ENCODE assay signal across 30 cellular contexts in genomic region chr14:95173518-95173917, GRCh38. TPM values are rescaled to one million over a fixed set of nuclear protein-coding genes. Genes with fewer than 3 reads are reported as not detected.
DNase-seq lines count a peak whose midpoint lies in the region; ATAC-seq, FAIRE-seq and TF ChIP-seq lines count a peak whose summit lies in the region.
"Had no signal": no experiment of that assay in that cellular context is flagged by ENCODE, and none has a peak within 500 bp of the region (broad histone marks: within the 10 kb centered on the region; RNA-seq: fewer than 3 reads in every experiment).

No MANE protein-coding gene starts in this region.

- peak overlapping the region in 1 of 2 donors; percentile 47 for H3K4me3 Mint-ChIP-seq in CD14-positive monocyte
- H3K4me3 Mint-ChIP-seq: activated CD4-positive, alpha-beta T cell treated with anti-CD3 and anti-CD28 coated beads for 36 hours; B cell; central memory CD8-positive, alpha-beta T cell; naive thymus-derived CD8-positive, alpha-beta T cell; T-helper 2 cell treated with Interferon-gamma antibody and Interleukin-4, amounts not matched to agents 5 μg/mL and 100 μg/mL, for 36 hours had no signal

- H3K27me3 ChIP-seq in GM12878 (replicated peaks in 1 of 2; ENCODE audit: control insufficient read depth in 2 of 2, insufficient read depth in 2 of 2, low read length in 1 of 2) (no peaks in the 10 kb centered on the region), neutrophil (no peaks in the 10 kb centered on the region)
- H3K27me3 ChIP-seq: body of pancreas, esophagus squamous epithelium, foreskin keratinocyte, heart left ventricle, suprapubic skin had no signal

- no peak overlapping the region for H2AFZ ChIP-seq in GM12878 (ENCODE audit: control insufficient read depth, low read depth, low read length)

- in situ Hi-C loops in GM12878 (cut with MboI) = no loop called here

- H3K79me2 ChIP-seq in GM12878 (ENCODE audit: control insufficient read depth, insufficient read depth, low read length) = no peaks in the 10 kb centered on the region

- peaks cover 0 to 2% (median 0%) of the 10 kb centered on the region in 7 donors for H3K9me3 Mint-ChIP-seq in CD14-positive monocyte
- H3K9me3 Mint-ChIP-seq: activated T-helper 2 cell treated with anti-CD3 and anti-CD28 coated beads, Interferon-gamma antibody, Interleukin-2, Interleukin-4, amounts not matched to agents 10 μg/mL and 5 μg/mL and 100 μg/mL, durations not matched to agents 14 hours and 24 hours and 36 hours; central memory CD8-positive, alpha-beta T cell; naive thymus-derived CD8-positive, alpha-beta T cell; T-helper 2 cell treated with Interferon-gamma antibody and Interleukin-4, amounts not matched to agents 5 μg/mL and 100 μg/mL, for 36 hours had no signal

- no peaks in the 10 kb centered on the region for H4K20me1 ChIP-seq in GM12878 (ENCODE audit: control insufficient read depth, insufficient read depth)

- RAD21 ChIA-PET in GM12878 (lab: Charles Lee; ENCODE audit: unreplicated experiment) = no interaction called here

- no peak for TF ChIP-seq EP300 in GM12878 (IDR thresholded peaks at IDR 0.05; ENCODE audit: borderline replicate concordance in 1 of 2, control insufficient read depth in 1 of 2, low read depth in 2 of 2, low read length in 2 of 2)

- TF ChIP-seq POLR2A in GM12878 (IDR thresholded peaks at IDR 0.05; ENCODE audit: low read depth, low read length) = no peak

- no peak overlapping the region for H3K4me2 ChIP-seq in GM12878 (ENCODE audit: control insufficient read depth, insufficient read depth)

- no peak for TF ChIP-seq CTCF in CD14-positive monocyte (IDR thresholded peaks at IDR 0.05)
- TF ChIP-seq CTCF in GM12878 (IDR thresholded peaks at IDR 0.05 in 2 of 3, conservative IDR thresholded peaks at IDR 0.05 in 1 of 3; ENCODE audit: control insufficient read depth in 2 of 3, extremely low read depth in 1 of 3, insufficient read depth in 1 of 3, low read depth in 3 of 3, low read length in 3 of 3) = no peak
- no peak for TF ChIP-seq CTCF in neutrophil (IDR thresholded peaks at IDR 0.05)

- no peaks in the 10 kb centered on the region for H3K9me3 ChIP-seq in GM12878 (replicated peaks; ENCODE audit: control insufficient read depth, insufficient read depth, low read length)
- no peaks in the 10 kb centered on the region for H3K9me3 ChIP-seq in neutrophil
- H3K9me3 ChIP-seq: body of pancreas, esophagus squamous epithelium, heart left ventricle, lower lobe of right lung, suprapubic skin had no signal

- FAIRE-seq in GM12878 (lab: Jason Lieb, UNC) = no peak
- FAIRE-seq: kidney had no signal

- peaks cover 2% of the 10 kb centered on the region in 2 donors for H3K36me3 Mint-ChIP-seq in CD14-positive monocyte
- H3K36me3 Mint-ChIP-seq: naive thymus-derived CD8-positive, alpha-beta T cell had no signal

- peak; percentile 40; the same call in 2 of the 3 replicates for ATAC-seq in GM12878
- ATAC-seq: activated CD4-positive, alpha-beta T cell treated with anti-CD3 and anti-CD28 coated beads for 36 hours; foreskin keratinocyte; lower lobe of right lung; naive thymus-derived CD8-positive, alpha-beta T cell; Panc1 had no signal

- H3K36me3 ChIP-seq in GM12878 (ENCODE audit: control insufficient read depth in 2 of 2, insufficient read depth in 2 of 2, low read length in 1 of 2) (no peaks in the 10 kb centered on the region), neutrophil (no peaks in the 10 kb centered on the region)
- H3K36me3 ChIP-seq: esophagus squamous epithelium, heart left ventricle, lower lobe of right lung, suprapubic skin had no signal

- H3K4me1 ChIP-seq in GM12878 (ENCODE audit: control insufficient read depth, insufficient read depth, low read length) (no peaks in the 10 kb centered on the region), neutrophil (ENCODE audit: control insufficient read depth in 1 of 2, insufficient read depth in 1 of 2, low read depth in 1 of 2, low read length in 1 of 2) (peaks cover 35 to 36% of the 10 kb centered on the region in 2 experiments)
- H3K4me1 ChIP-seq: body of pancreas, foreskin keratinocyte, lower lobe of right lung, suprapubic skin had no signal

- H3K4me1 Mint-ChIP-seq in CD14-positive monocyte = peaks cover 24% of the 10 kb centered on the region
- H3K4me1 Mint-ChIP-seq: activated CD4-positive, alpha-beta T cell treated with anti-CD3 and anti-CD28 coated beads for 36 hours; B cell; central memory CD8-positive, alpha-beta T cell had no signal

- POLR2A ChIA-PET in GM12878 (lab: Charles Lee) = interaction anchor here (0.6 kb wide), 1 partner anchor 270 kb away, joined by 4 read pairs; no protein-coding TSS in a partner anchor

- H3K27ac Mint-ChIP-seq in CD14-positive monocyte = peak overlapping the region; percentile 2 to 83 (median 43)
- H3K27ac Mint-ChIP-seq: activated CD4-positive, alpha-beta T cell treated with anti-CD3 and anti-CD28 coated beads for 36 hours; activated T-helper 2 cell treated with anti-CD3 and anti-CD28 coated beads, Interferon-gamma antibody, Interleukin-2, Interleukin-4, amounts not matched to agents 10 μg/mL and 5 μg/mL and 100 μg/mL, durations not matched to agents 14 hours and 24 hours and 36 hours; B cell; T-helper 2 cell treated with Interferon-gamma antibody and Interleukin-4, amounts not matched to agents 5 μg/mL and 100 μg/mL, for 36 hours had no signal

- no peak overlapping the region for H3K27ac ChIP-seq in GM12878 (ENCODE audit: control insufficient read depth, insufficient read depth)
- peak overlapping the region; percentile 85 for H3K27ac ChIP-seq in neutrophil
- H3K27ac ChIP-seq: esophagus squamous epithelium, foreskin keratinocyte, heart left ventricle, lower lobe of right lung, suprapubic skin had no signal

- DNase-seq in CD14-positive monocyte (ENCODE audit: low spot score) = no peak
- DNase-seq in MV-4-11 (lab: John Stamatoyannopoulos, UW) = peak; percentile 45
- DNase-seq in GM12878 (ENCODE audit: low read depth, low spot score) = no peak
- no peak for DNase-seq in NCI-H146 treated with DMSO at 0.1 percent for 48 hours (lab: John Stamatoyannopoulos, UW; ENCODE audit: unreplicated experiment)
- DNase-seq in hepatic stellate cell (ENCODE audit: low spot score) = no peak
- no peak for DNase-seq in medulla oblongata (ENCODE audit: extremely low spot score)
- DNase-seq: activated CD4-positive, alpha-beta T cell treated with anti-CD3 and anti-CD28 coated beads for 36 hours; activated CD8-positive, alpha-beta memory T cell treated with anti-CD3 and anti-CD28 coated beads for 24 hours; activated naive CD4-positive, alpha-beta T cell treated with anti-CD3 and anti-CD28 coated beads, Interleukin-2, amount 50 U/mL, for 16 hours; activated T-cell treated with anti-CD3 and anti-CD28 coated beads for 4 hours; body of pancreas; dermis blood vessel endothelial cell; esophagus squamous epithelium; foreskin keratinocyte; heart left ventricle; kidney; lower lobe of right lung; naive thymus-derived CD8-positive, alpha-beta T cell; NCI-H1694 treated with DMSO at 0.1 percent for 48 hours; NCI-H446 treated with DMSO at 0.1 percent for 48 hours; NCI-H82; SHP77; stimulated activated naive CD4-positive, alpha-beta T cell had no signal

- H3K27me3 Mint-ChIP-seq in CD14-positive monocyte (ENCODE audit: low read depth in 3 of 3) = peaks cover 0 to 2% (median 0%) of the 10 kb centered on the region in 3 donors
- H3K27me3 Mint-ChIP-seq: activated CD4-positive, alpha-beta T cell treated with anti-CD3 and anti-CD28 coated beads for 36 hours; B cell; central memory CD8-positive, alpha-beta T cell; naive thymus-derived CD8-positive, alpha-beta T cell had no signal

- H3K9ac ChIP-seq in GM12878 (ENCODE audit: control insufficient read depth, insufficient read depth, low read length) = no peak overlapping the region

- no peak overlapping the region for H3K4me3 ChIP-seq in GM12878
- H3K4me3 ChIP-seq in neutrophil (ENCODE audit: low read depth in 1 of 2, low read length in 1 of 2) = peak overlapping the region in 1 of 2 experiments; percentile 1
- H3K4me3 ChIP-seq: body of pancreas, esophagus squamous epithelium, heart left ventricle, lower lobe of right lung, suprapubic skin had no signal

- TF ChIP-seq RAD21 in GM12878 (IDR thresholded peaks at IDR 0.05; ENCODE audit: insufficient read depth, low read depth, low read length) = no peak

- SMC1A ChIA-PET in GM12878 (lab: Charles Lee; ENCODE audit: uncharacterized antibody, unreplicated experiment) = interaction anchor here (5.9 kb wide), 1 partner anchor 10 kb away, joined by 36 read pairs; no protein-coding TSS in a partner anchor

- BruUV-seq in GM12878 (replicated peaks; lab: Mats Ljungman, UMichigan) = no TSS peak

- intact Hi-C loops in CD14-positive monocyte (cut with micrococcal nuclease) = no loop called here
- intact Hi-C loops in GM12878 (cut with micrococcal nuclease; ENCODE audit: unreplicated experiment) = no loop called here

- CTCF ChIA-PET in GM12878 (lab: Yijun Ruan, JAX) = interaction anchor here (1.2 to 2.0 kb wide), 2 partner anchors 10 to 22 kb away, joined by 3 to 6 read pairs; no protein-coding TSS in a partner anchor

TF ChIP-seq in GM12878, 131 proteins besides CTCF, POLR2A, EP300 and RAD21:
- no peak for TF ChIP-seq POLR2AphosphoS2 (IDR thresholded peaks at IDR 0.05; ENCODE audit: low read depth, low read length)
- peak; percentile 5; the same call in 1 of the 2 replicates for TF ChIP-seq SPI1 (IDR thresholded peaks at IDR 0.05; ENCODE audit: borderline replicate concordance, insufficient read depth, low read depth, low read length)

RNA-seq across cellular contexts. Expression of gene DICER1, which starts 16.2 kb away (rescaled TPM):
- polyA plus RNA-seq in CD14-positive monocyte (10 to 100 TPM; 26.5 to 38.4 TPM), GM12878 (2011; rRNA removed) (70.8 and 85.7 TPM in 2 replicates), GM12878 (2014; fragmentation: Illumina TruSeq; extraction: Trizol) (43.1 and 43.6 TPM in 2 replicates), GM12878 (2014; fragmentation: Nextera tagmentation; extraction: Ambion mirVana) (1 to 10 TPM; 6.8 to 9.8 TPM), GM12878 (2014; rRNA removed) (22.2 and 28.7 TPM in 2 replicates), GM12878 (2016; fragmentation: Nextera tagmentation; extraction: Ambion mirVana) (10 to 100 TPM; 29.2 to 31.4 TPM)
- total RNA-seq in GM12878 (2013; cell fraction: nucleolus; rRNA removed) = 246 and 321 TPM in 2 replicates
- total RNA-seq in GM12878 (2014; rRNA removed) (69.4 and 86.8 TPM in 2 replicates), GM12878 (2014; rRNA removed; fragmentation: Illumina TruSeq; extraction: Trizol) (42.8 and 46.1 TPM in 2 replicates), GM12878 (2021) (47.9 and 51.9 TPM in 2 replicates)
- 19.6 TPM for polyA plus RNA-seq in GM12878 (2011; ENCODE audit: low read depth)
- 26.8 and 32.2 TPM in 2 replicates for polyA plus RNA-seq in GM12878 (2011; cell fraction: cytosol; rRNA removed)
- polyA plus RNA-seq in GM12878 (2011; cell fraction: nucleus; rRNA removed) = 67.8 and 75.4 TPM in 2 replicates
- 18.2 and 18.4 TPM in 2 replicates for polyA plus RNA-seq in GM12878 (2012)
- polyA minus RNA-seq in GM12878 (2011; rRNA and poly(A)+ RNA removed) = 83.1 and 96.8 TPM in 2 replicates
- 27.8 and 30.6 TPM in 2 replicates for polyA minus RNA-seq in GM12878 (2011; cell fraction: cytosol; rRNA and poly(A)+ RNA removed)
- polyA minus RNA-seq in GM12878 (2011; cell fraction: nucleus; rRNA and poly(A)+ RNA removed) = 89.8 and 92.1 TPM in 2 replicates
